In the genomic region with DNA sequence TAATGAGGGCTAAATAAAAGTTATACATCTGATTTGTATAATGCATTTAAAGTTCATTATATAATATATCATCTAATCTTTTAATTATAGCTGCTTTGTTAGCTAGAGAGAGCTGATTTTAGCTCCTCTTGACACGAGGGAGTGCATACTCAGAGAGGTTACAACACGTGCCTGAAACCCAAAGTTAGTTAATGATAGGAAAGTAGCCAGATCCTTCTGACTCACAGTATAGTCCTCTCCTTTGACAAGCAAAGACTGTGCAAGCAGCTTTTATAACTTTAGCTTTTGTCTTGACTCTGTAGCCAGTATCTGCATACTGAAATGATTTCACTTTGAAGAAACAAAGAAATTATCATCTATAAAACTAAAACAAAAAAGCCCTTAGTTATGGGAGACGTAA, we compare ENCODE assay signal across 15 cellular contexts. TPM values are rescaled to one million over a fixed set of nuclear protein-coding genes. Genes with fewer than 3 reads are reported as not detected.
DNase-seq lines count a peak whose midpoint lies in the region; ATAC-seq and TF ChIP-seq lines count a peak whose summit lies in the region.
"Had no signal": no experiment of that assay in that cellular context is flagged by ENCODE, and none has a peak within 500 bp of the region (broad histone marks: within the 10 kb centered on the region; RNA-seq: fewer than 3 reads in every experiment).

No MANE protein-coding gene starts in this region.

- H3K4me1 Mint-ChIP-seq in stimulated activated naive B cell treated with anti-CD40 and anti-IgM and Interleukin-4, amounts not matched to agents 10 μg/mL and 1 μg/mL and 100 μg/mL, for 72 hours, result peaks cover 0 to 3% of the 10 kb centered on the region in 2 donors

- peaks cover 0 to 21% (median 9%) of the 10 kb centered on the region in 4 donors for H3K4me1 ChIP-seq in sigmoid colon
- H3K4me1 ChIP-seq: tibial nerve had no signal

- no peaks in the 10 kb centered on the region for H3K9me3 ChIP-seq in sigmoid colon
- H3K9me3 ChIP-seq: tibial nerve had no signal

- no peak for TF ChIP-seq EP300 in sigmoid colon (IDR thresholded peaks at IDR 0.05)

- TF ChIP-seq POLR2A in sigmoid colon (IDR thresholded peaks at IDR 0.05), result no peak

- H3K27ac ChIP-seq in sigmoid colon, result no peak overlapping the region
- H3K27ac ChIP-seq: SK-N-MC, tibial nerve had no signal

- no peak overlapping the region for H3K27ac Mint-ChIP-seq in stimulated activated naive B cell treated with anti-CD40 and anti-IgM and Interleukin-4, amounts not matched to agents 10 μg/mL and 1 μg/mL and 100 μg/mL, for 72 hours
- H3K27ac Mint-ChIP-seq: activated CD4-positive, alpha-beta T cell treated with anti-CD3 and anti-CD28 coated beads, Interleukin-2, amount 10 ng/mL, durations not matched to agents 24 days and 14 days had no signal

- H3K27me3 ChIP-seq in sigmoid colon, result peaks cover 0 to 3% (median 0%) of the 10 kb centered on the region in 3 donors
- H3K27me3 ChIP-seq: tibial nerve had no signal

- ATAC-seq in GM21360 (IDR thresholded peaks at IDR 0.05; ENCODE audit: unreplicated experiment) (peak; percentile 52), HG03571 (IDR thresholded peaks at IDR 0.05; ENCODE audit: unreplicated experiment) (no peak)
- ATAC-seq in stimulated activated naive B cell treated with anti-CD40 and anti-IgM and Interleukin-4, amounts not matched to agents 10 μg/mL and 1 μg/mL and 100 μg/mL, for 72 hours (replicated peaks), result no peak
- ATAC-seq: sciatic nerve had no signal

- TF ChIP-seq CTCF in fibroblast of mammary gland (conservative IDR thresholded peaks at IDR 0.05; ENCODE audit: control insufficient read depth, insufficient read depth, low read depth, low read length) (no peak), sigmoid colon (IDR thresholded peaks at IDR 0.05) (no peak)

- H3K36me3 ChIP-seq in sigmoid colon, result no peaks in the 10 kb centered on the region
- H3K36me3 ChIP-seq: tibial nerve had no signal

- no peaks in the 10 kb centered on the region for H3K27me3 Mint-ChIP-seq in stimulated activated naive B cell treated with anti-CD40 and anti-IgM and Interleukin-4, amounts not matched to agents 10 μg/mL and 1 μg/mL and 100 μg/mL, for 72 hours
- H3K27me3 Mint-ChIP-seq: activated CD4-positive, alpha-beta T cell treated with anti-CD3 and anti-CD28 coated beads, Interleukin-2, amount 10 ng/mL, durations not matched to agents 24 days and 14 days had no signal

- H3K9me3 Mint-ChIP-seq in stimulated activated naive B cell treated with anti-CD40 and anti-IgM and Interleukin-4, amounts not matched to agents 10 μg/mL and 1 μg/mL and 100 μg/mL, for 72 hours, result no peaks in the 10 kb centered on the region
- H3K9me3 Mint-ChIP-seq: activated CD4-positive, alpha-beta T cell treated with anti-CD3 and anti-CD28 coated beads, Interleukin-2, amount 10 ng/mL, durations not matched to agents 24 days and 14 days had no signal

- no peak overlapping the region for H3K4me3 Mint-ChIP-seq in stimulated activated naive B cell treated with anti-CD40 and anti-IgM and Interleukin-4, amounts not matched to agents 10 μg/mL and 1 μg/mL and 100 μg/mL, for 72 hours
- H3K4me3 Mint-ChIP-seq: activated CD4-positive, alpha-beta T cell treated with anti-CD3 and anti-CD28 coated beads, Interleukin-2, amount 10 ng/mL, durations not matched to agents 24 days and 14 days had no signal

- intact Hi-C loops in sigmoid colon (cut with DNase I), result loop anchor here (5.0 to 10.0 kb wide), 2 partner anchors 65 to 127 kb away; no protein-coding TSS in a partner anchor

- DNase-seq in AG08395 (ENCODE audit: low spot score), result peak; percentile 7
- peak; percentile 37 for DNase-seq in NCI-H69 (lab: John Stamatoyannopoulos, UW)
- DNase-seq in fibroblast of mammary gland (ENCODE audit: low read depth), result peak; percentile 57
- no peak for DNase-seq in sigmoid colon
- DNase-seq in stimulated activated naive B cell treated with anti-CD40 and anti-IgM and Interleukin-4, amounts not matched to agents 10 μg/mL and 1 μg/mL and 100 μg/mL, for 72 hours, result no peak
- no peak for DNase-seq in NCI-H345 (lab: John Stamatoyannopoulos, UW)
- DNase-seq: activated CD4-positive, alpha-beta T cell treated with anti-CD3 and anti-CD28 coated beads, Interleukin-2, amount 10 ng/mL, durations not matched to agents 24 days and 14 days; C1 segment of cervical spinal cord; NCI-H187 treated with DMSO at 0.1 percent for 48 hours had no signal

- no peaks in the 10 kb centered on the region for H3K36me3 Mint-ChIP-seq in stimulated activated naive B cell treated with anti-CD40 and anti-IgM and Interleukin-4, amounts not matched to agents 10 μg/mL and 1 μg/mL and 100 μg/mL, for 72 hours

- WGBS in sigmoid colon, 2 donors, result 11 to 51% methylated on average over 3 of the region's 3 CpGs

- no peak overlapping the region for H3K4me3 ChIP-seq in fibroblast of mammary gland (ENCODE audit: control insufficient read depth, low read depth, low read length)
- no peak overlapping the region for H3K4me3 ChIP-seq in sigmoid colon
- H3K4me3 ChIP-seq: SK-N-MC, tibial nerve had no signal

RNA-seq across cellular contexts. Expression of a gene that starts 13.3 kb away (rescaled TPM):
- total RNA-seq in sigmoid colon, result not detected
- not detected for polyA plus RNA-seq in sigmoid colon
- total RNA-seq: mucosa of gallbladder, sciatic nerve, tibial nerve had no signal

RNA-seq across cellular contexts. Expression of a gene that starts 49.6 kb away (rescaled TPM):
- total RNA-seq in sigmoid colon, result 10 to 100 TPM; 16.8 to 23.5 (median 21.0) TPM
- polyA plus RNA-seq in sigmoid colon, result 10 to 100 TPM in 2 of 3 donors, 1 to 10 TPM in 1; 9.0 to 16.6 (median 15.3) TPM

Comparison
In these comparisons a context has a peak if more than half of its experiments do, and no peak if none do; other contexts are left out.
1. DNase-seq: peak in AG08395 (single experiment), NCI-H69 (single experiment) and fibroblast of mammary gland (single experiment); none in sigmoid colon (single experiment), stimulated activated naive B cell treated with anti-CD40 and anti-IgM and Interleukin-4, amounts not matched to agents 10 μg/mL and 1 μg/mL and 100 μg/mL, for 72 hours (single experiment) and NCI-H345 (single experiment).